8 cellular contexts compared by ENCODE assay signal in genomic region chr7:24820730-24821044, GRCh38.
A peak's percentile ranks its signal among the peaks of the same experiment; 100 is the strongest.
DNase-seq lines count a peak whose midpoint lies in the region; ATAC-seq and TF ChIP-seq lines count a peak whose summit lies in the region.

No MANE protein-coding gene starts in this region.

- no peaks in the 10 kb centered on the region for H3K27me3 Mint-ChIP-seq in CD4-positive, alpha-beta memory T cell
- no peaks in the 10 kb centered on the region for H3K27me3 Mint-ChIP-seq in activated CD8-positive, alpha-beta T cell treated with anti-CD3 and anti-CD28 coated beads for 36 hours
- H3K27me3 Mint-ChIP-seq in nephron progenitor cell (ENCODE audit: low read depth, poor library complexity) = no peaks in the 10 kb centered on the region

- no peak overlapping the region for H2BK5ac ChIP-seq in mesenchymal stem cell (ENCODE audit: low read depth, low read length, poor library complexity, severe bottlenecking)

- no peaks in the 10 kb centered on the region for H3K9me3 Mint-ChIP-seq in CD4-positive, alpha-beta memory T cell
- H3K9me3 Mint-ChIP-seq in activated CD8-positive, alpha-beta T cell treated with anti-CD3 and anti-CD28 coated beads for 36 hours = no peaks in the 10 kb centered on the region
- H3K9me3 Mint-ChIP-seq in nephron progenitor cell = no peaks in the 10 kb centered on the region

- H2BK12ac ChIP-seq in mesenchymal stem cell (ENCODE audit: low read length in 2 of 2) = no peak overlapping the region

- peaks cover 35 to 61% (median 48%) of the 10 kb centered on the region in 4 donors for H3K4me1 Mint-ChIP-seq in CD4-positive, alpha-beta memory T cell
- peaks cover 42% of the 10 kb centered on the region for H3K4me1 Mint-ChIP-seq in activated CD8-positive, alpha-beta T cell treated with anti-CD3 and anti-CD28 coated beads for 36 hours (ENCODE audit: low read depth)
- peaks cover 15% of the 10 kb centered on the region for H3K4me1 Mint-ChIP-seq in nephron progenitor cell

- peak overlapping the region in 1 of 2 donors; percentile 23 for H3K4me3 ChIP-seq in CD4-positive, alpha-beta memory T cell (ENCODE audit: low read length in 2 of 2)
- no peak overlapping the region for H3K4me3 ChIP-seq in KMS-11 (IDR thresholded peaks at IDR 0.05; ENCODE audit: insufficient read depth, low read depth, low read length)
- no peak overlapping the region for H3K4me3 ChIP-seq in mesenchymal stem cell (ENCODE audit: insufficient read depth in 1 of 2, low read depth in 1 of 2, low read length in 2 of 2)

- no peaks in the 10 kb centered on the region for H4K20me1 ChIP-seq in KMS-11 (ENCODE audit: insufficient read depth)

- no peaks in the 10 kb centered on the region for H3K79me2 ChIP-seq in KMS-11 (ENCODE audit: insufficient read depth, low read depth)

- H2BK15ac ChIP-seq in mesenchymal stem cell (ENCODE audit: low read depth, poor library complexity, severe bottlenecking) = no peak overlapping the region

- H3K23ac ChIP-seq in mesenchymal stem cell (ENCODE audit: low read length in 2 of 2) = no peak overlapping the region

- H2AK5ac ChIP-seq in mesenchymal stem cell (ENCODE audit: low read length, severe bottlenecking) = peak overlapping the region; percentile 36

- peaks cover 15% of the 10 kb centered on the region for H3K36me3 ChIP-seq in CD4-positive, alpha-beta memory T cell (ENCODE audit: insufficient read depth, low read length)
- no peaks in the 10 kb centered on the region for H3K36me3 ChIP-seq in KMS-11 (ENCODE audit: insufficient read depth)
- H3K36me3 ChIP-seq in mesenchymal stem cell (ENCODE audit: control insufficient read depth in 1 of 2, insufficient read depth in 2 of 2, low read depth in 1 of 2, low read length in 2 of 2) = peaks cover 7 to 64% of the 10 kb centered on the region in 2 experiments

- ATAC-seq in activated CD8-positive, alpha-beta T cell treated with anti-CD3 and anti-CD28 coated beads for 36 hours = no peak
- ATAC-seq in GM19467 (IDR thresholded peaks at IDR 0.05; ENCODE audit: unreplicated experiment) = no peak

- peaks cover 7% of the 10 kb centered on the region for H3K79me1 ChIP-seq in mesenchymal stem cell (replicated peaks; ENCODE audit: low read length, poor library complexity, severe bottlenecking)

- no peak overlapping the region for H3K4ac ChIP-seq in mesenchymal stem cell (ENCODE audit: low read depth in 1 of 2, low read length in 2 of 2)

- peaks cover 15 to 31% of the 10 kb centered on the region in 2 donors for H3K36me3 Mint-ChIP-seq in CD4-positive, alpha-beta memory T cell
- peaks cover 53% of the 10 kb centered on the region for H3K36me3 Mint-ChIP-seq in activated CD8-positive, alpha-beta T cell treated with anti-CD3 and anti-CD28 coated beads for 36 hours (ENCODE audit: low read depth)
- no peaks in the 10 kb centered on the region for H3K36me3 Mint-ChIP-seq in nephron progenitor cell (ENCODE audit: low read depth)

- H3K4me2 ChIP-seq in KMS-11 (peak overlapping the region; percentile 92), mesenchymal stem cell (ENCODE audit: low read length, poor library complexity, severe bottlenecking) (no peak overlapping the region)

- H4K91ac ChIP-seq in mesenchymal stem cell (ENCODE audit: low read length) = no peak overlapping the region

- H3K9ac ChIP-seq in KMS-11 (peak overlapping the region; percentile 53), mesenchymal stem cell (ENCODE audit: low read length) (peak overlapping the region; percentile 66)

- H3K9me3 ChIP-seq in CD4-positive, alpha-beta memory T cell (ENCODE audit: control insufficient read depth in 1 of 2, low read length in 2 of 2) = no peaks in the 10 kb centered on the region
- no peaks in the 10 kb centered on the region for H3K9me3 ChIP-seq in mesenchymal stem cell (ENCODE audit: control insufficient read depth, low read length)

- H3K27ac ChIP-seq in CD4-positive, alpha-beta memory T cell (ENCODE audit: low read depth, low read length) = peak overlapping the region; percentile 78
- peak overlapping the region; percentile 89 for H3K27ac ChIP-seq in KMS-11
- peak overlapping the region; percentile 83 for H3K27ac ChIP-seq in mesenchymal stem cell (ENCODE audit: low read length, poor library complexity, severe bottlenecking)

- H3K18ac ChIP-seq in mesenchymal stem cell (ENCODE audit: low read depth in 1 of 2, low read length in 2 of 2) = no peak overlapping the region

- peak overlapping the region; percentile 32 for H2AFZ ChIP-seq in KMS-11 (ENCODE audit: low read depth)
- no peak overlapping the region for H2AFZ ChIP-seq in mesenchymal stem cell (ENCODE audit: low read depth, low read length)

- H3K14ac ChIP-seq in mesenchymal stem cell (ENCODE audit: low read length in 2 of 2) = no peak overlapping the region

- intact Hi-C loops in CD4-positive, alpha-beta memory T cell (cut with micrococcal nuclease) = loop anchor here (1.0 to 5.0 kb wide), 8 partner anchors 16 to 273 kb away; partner anchors contain the start of genes OSBPL3 and PALS2
- intact Hi-C loops in activated CD8-positive, alpha-beta T cell treated with anti-CD3 and anti-CD28 coated beads for 36 hours (cut with micrococcal nuclease) = loop anchor here (1.0 to 2.0 kb wide), 6 partner anchors 46 to 272 kb away; partner anchors contain the start of gene OSBPL3

- H2BK120ac ChIP-seq in mesenchymal stem cell (ENCODE audit: low read depth, low read length) = no peak overlapping the region

- H3K27ac Mint-ChIP-seq in CD4-positive, alpha-beta memory T cell = peak overlapping the region; percentile 88 to 100 (median 98)
- peak overlapping the region; percentile 97 for H3K27ac Mint-ChIP-seq in activated CD8-positive, alpha-beta T cell treated with anti-CD3 and anti-CD28 coated beads for 36 hours
- no peak overlapping the region for H3K27ac Mint-ChIP-seq in nephron progenitor cell

- no peak for DNase-seq in CD4-positive, alpha-beta memory T cell
- no peak for DNase-seq in activated CD8-positive, alpha-beta T cell treated with anti-CD3 and anti-CD28 coated beads for 36 hours
- peak; percentile 93 for DNase-seq in mesenchymal stem cell
- DNase-seq in stimulated activated CD4-positive, alpha-beta T cell treated with anti-CD3 and anti-CD28 coated beads, Interleukin-4, amount 100 ng/mL, for 4 hours = no peak
- no peak for DNase-seq in nephron progenitor cell
- DNase-seq in HuH-7.5 (ENCODE audit: low spot score) = no peak

- H3K27me3 ChIP-seq in CD4-positive, alpha-beta memory T cell (ENCODE audit: insufficient read depth, low read length) = no peaks in the 10 kb centered on the region
- H3K27me3 ChIP-seq in KMS-11 (ENCODE audit: insufficient read depth, low read depth) (no peaks in the 10 kb centered on the region), mesenchymal stem cell (ENCODE audit: control insufficient read depth in 1 of 2, insufficient read depth in 1 of 2, low read length in 2 of 2) (no peaks in the 10 kb centered on the region)

- peak overlapping the region; percentile 78 to 90 (median 84) for H3K4me3 Mint-ChIP-seq in CD4-positive, alpha-beta memory T cell
- H3K4me3 Mint-ChIP-seq in activated CD8-positive, alpha-beta T cell treated with anti-CD3 and anti-CD28 coated beads for 36 hours = peak overlapping the region; percentile 50
- H3K4me3 Mint-ChIP-seq in nephron progenitor cell = no peak overlapping the region

- H4K8ac ChIP-seq in mesenchymal stem cell (ENCODE audit: low read length) = no peak overlapping the region

- no peak for TF ChIP-seq CTCF in KMS-11 (conservative IDR thresholded peaks at IDR 0.05; ENCODE audit: low read depth, low read length)
- TF ChIP-seq CTCF in activated CD8-positive, alpha-beta T cell treated with anti-CD3 and anti-CD28 coated beads for 36 hours (IDR thresholded peaks at IDR 0.05) = no peak
- TF ChIP-seq CTCF in nephron progenitor cell (IDR thresholded peaks at IDR 0.05) = no peak

- CTCF ChIA-PET in CD4-positive, alpha-beta memory T cell (lab: Charles Lee; ENCODE audit: partially characterized antibody) = interaction anchor here (0.6 to 5.6 kb wide), 55 partner anchors 8 to 1278 kb away, joined by 3 to 135 read pairs (median 6); partner anchors contain the start of genes CYCS and OSBPL3
- CTCF ChIA-PET in activated CD8-positive, alpha-beta T cell treated with anti-CD3 and anti-CD28 coated beads for 36 hours (lab: Charles Lee) = interaction anchor here (0.6 to 5.3 kb wide), 45 partner anchors 8 to 304 kb away, joined by 3 to 72 read pairs (median 4); partner anchors contain the start of genes CYCS and OSBPL3

- peaks cover 48% of the 10 kb centered on the region for H3K4me1 ChIP-seq in CD4-positive, alpha-beta memory T cell (ENCODE audit: insufficient read depth, low read length)
- H3K4me1 ChIP-seq in KMS-11 (ENCODE audit: low read depth, poor library complexity, severe bottlenecking) (peaks cover 50% of the 10 kb centered on the region), mesenchymal stem cell (ENCODE audit: control insufficient read depth, insufficient read depth, low read depth, low read length) (peaks cover 5% of the 10 kb centered on the region)

- POLR2A ChIA-PET in CD4-positive, alpha-beta memory T cell (lab: Charles Lee; ENCODE audit: partially characterized antibody) = interaction anchor here (0.7 to 4.1 kb wide), 31 partner anchors 10 to 305 kb away, joined by 3 to 164 read pairs (median 6); partner anchors contain the start of genes CYCS and OSBPL3
- POLR2A ChIA-PET in activated CD8-positive, alpha-beta T cell treated with anti-CD3 and anti-CD28 coated beads for 36 hours (lab: Charles Lee) = interaction anchor here (0.7 to 2.8 kb wide), 10 partner anchors 91 to 304 kb away, joined by 3 to 19 read pairs (median 3); partner anchors contain the start of gene OSBPL3
